ENCODE assay signal across 23 cellular contexts in genomic region chr21:44330698-44331097, GRCh38. TPM values are rescaled to one million over a fixed set of nuclear protein-coding genes. Genes with fewer than 3 reads are reported as not detected.
"Had no signal": no experiment of that assay in that cellular context is flagged by ENCODE, and none has a peak within 500 bp of the region (broad histone marks: within the 10 kb centered on the region; RNA-seq: fewer than 3 reads in every experiment).

No MANE protein-coding gene starts in this region.

- H3K27me3 ChIP-seq: adrenal gland, ascending aorta, esophagus muscularis mucosa, neutrophil, ovary, tibial artery, uterus had no signal

- DNase-seq: activated gamma-delta T cell; adrenal gland; hippocampal formation; left ventricle myocardium superior; mammary epithelial cell; stimulated activated CD4-positive, alpha-beta T cell treated with anti-CD3 and anti-CD28 coated beads, Interleukin-12 subunit alpha, Interleukin-12 subunit beta, amount 100 ng/mL, for 4 hours; stimulated activated CD4-positive, alpha-beta T cell treated with anti-CD3 and anti-CD28 coated beads, Interleukin-4, amount 100 ng/mL, for 4 hours; stimulated activated naive CD8-positive, alpha-beta T cell treated with anti-CD3 and anti-CD28 coated beads, Interleukin-15, amount 100 ng/mL, for 72 hours; SW 1271; tibial artery; uterus had no signal

- H3K9me3 Mint-ChIP-seq: activated naive CD4-positive, alpha-beta T cell treated with anti-CD3 and anti-CD28 coated beads, Interleukin-2, amount 50 U/mL, for 72 hours; activated T-helper 1 cell treated with anti-CD3 and anti-CD28 coated beads, Interleukin-12 subunit alpha, Interleukin-12 subunit beta, Interleukin-2, Interleukin-4 antibody, amounts not matched to agents 30 ng/mL and 10 ng/mL and 1 ng/mL, durations not matched to agents 14 hours and 24 hours and 36 hours; mesothelial cell of epicardium; natural killer cell treated with Interleukin-12 subunit alpha and Interleukin-12 subunit beta and Interleukin-15 and Interleukin-18, amount 100 ng/mL, for 72 hours; stimulated activated naive CD8-positive, alpha-beta T cell treated with anti-CD3 and anti-CD28 coated beads, Interleukin-15, amount 100 ng/mL, for 72 hours; WTC11 had no signal

- H3K4me1 Mint-ChIP-seq: WTC11 had no signal

- H3K9me3 ChIP-seq: adrenal gland, ascending aorta, esophagus muscularis mucosa, neutrophil, ovary, tibial artery, uterus had no signal

- H3K36me3 Mint-ChIP-seq: activated naive CD4-positive, alpha-beta T cell treated with anti-CD3 and anti-CD28 coated beads, Interleukin-2, amount 50 U/mL, for 72 hours; natural killer cell treated with Interleukin-12 subunit alpha and Interleukin-12 subunit beta and Interleukin-15 and Interleukin-18, amount 100 ng/mL, for 72 hours; WTC11 had no signal

- H3K27ac ChIP-seq: adrenal gland, ascending aorta, coronary artery, esophagus muscularis mucosa, neutrophil, ovary, tibial artery, uterus had no signal

- H3K4me3 ChIP-seq: adrenal gland, ascending aorta, coronary artery, esophagus muscularis mucosa, ovary, tibial artery, uterus had no signal

- H3K4me3 Mint-ChIP-seq: activated T-helper 1 cell treated with anti-CD3 and anti-CD28 coated beads, Interleukin-12 subunit alpha, Interleukin-12 subunit beta, Interleukin-2, Interleukin-4 antibody, amounts not matched to agents 30 ng/mL and 10 ng/mL and 1 ng/mL, durations not matched to agents 14 hours and 24 hours and 36 hours; mesothelial cell of epicardium; natural killer cell treated with Interleukin-12 subunit alpha and Interleukin-12 subunit beta and Interleukin-15 and Interleukin-18, amount 100 ng/mL, for 72 hours; stimulated activated naive CD8-positive, alpha-beta T cell treated with anti-CD3 and anti-CD28 coated beads, Interleukin-15, amount 100 ng/mL, for 72 hours; WTC11 had no signal

- ATAC-seq: left ventricle myocardium superior; natural killer cell treated with Interleukin-12 subunit alpha and Interleukin-12 subunit beta and Interleukin-15 and Interleukin-18, amount 100 ng/mL, for 72 hours; WTC11 had no signal

- H3K4me1 ChIP-seq: adrenal gland, ascending aorta, tibial artery, uterus had no signal

- H3K36me3 ChIP-seq: ovary, uterus had no signal

- H3K27me3 Mint-ChIP-seq: natural killer cell treated with Interleukin-12 subunit alpha and Interleukin-12 subunit beta and Interleukin-15 and Interleukin-18, amount 100 ng/mL, for 72 hours; stimulated activated naive CD8-positive, alpha-beta T cell treated with anti-CD3 and anti-CD28 coated beads, Interleukin-15, amount 100 ng/mL, for 72 hours had no signal

- H3K27ac Mint-ChIP-seq: activated T-helper 1 cell treated with anti-CD3 and anti-CD28 coated beads, Interleukin-12 subunit alpha, Interleukin-12 subunit beta, Interleukin-2, Interleukin-4 antibody, amounts not matched to agents 30 ng/mL and 10 ng/mL and 1 ng/mL, durations not matched to agents 14 hours and 24 hours and 36 hours; mesothelial cell of epicardium; natural killer cell treated with Interleukin-12 subunit alpha and Interleukin-12 subunit beta and Interleukin-15 and Interleukin-18, amount 100 ng/mL, for 72 hours; WTC11 had no signal

RNA-seq across cellular contexts. Expression of gene TRPM2, which starts 22.7 kb away (rescaled TPM):
- total RNA-seq: pulmonary artery endothelial cell had no signal

RNA-seq across cellular contexts. Expression of gene AIRE, which starts 45.0 kb away (rescaled TPM):
- total RNA-seq: activated naive CD4-positive, alpha-beta T cell treated with anti-CD3 and anti-CD28 coated beads, Interleukin-2, amount 50 U/mL, for 72 hours; activated T-helper 1 cell treated with anti-CD3 and anti-CD28 coated beads, Interleukin-12 subunit alpha, Interleukin-12 subunit beta, Interleukin-2, Interleukin-4 antibody, amounts not matched to agents 30 ng/mL and 10 ng/mL and 1 ng/mL, durations not matched to agents 14 hours and 24 hours and 36 hours; esophagus muscularis mucosa; left ventricle myocardium superior; mammary epithelial cell; natural killer cell treated with Interleukin-12 subunit alpha and Interleukin-12 subunit beta and Interleukin-15 and Interleukin-18, amount 100 ng/mL, for 72 hours; ovary; skeletal muscle tissue had no signal
